22 cellular contexts compared by ENCODE assay signal in genomic region chr2:49837894-49838293, GRCh38.
"Had no signal": no experiment of that assay in that cellular context is flagged by ENCODE, and none has a peak within 500 bp of the region (broad histone marks: within the 10 kb centered on the region; RNA-seq: fewer than 3 reads in every experiment).

No MANE protein-coding gene starts in this region.

- H3K4me1 ChIP-seq: SJSA1 had no signal

- ATAC-seq: activated CD4-positive, CD25-positive, alpha-beta regulatory T cell treated with anti-CD3 and anti-CD28 coated beads, Interleukin-2, amount 50 U/mL, for 24 hours; activated CD8-positive, alpha-beta T cell treated with anti-CD3 and anti-CD28 coated beads for 36 hours; activated T-cell treated with anti-CD3 and anti-CD28 coated beads, Interleukin-2, amount 50 U/mL, for 72 hours had no signal

- H3K36me3 ChIP-seq: brain microvascular endothelial cell, MG63, SJSA1 had no signal

- H3K4me3 ChIP-seq: MG63, SJSA1 had no signal

- H3K9me3 Mint-ChIP-seq: activated CD8-positive, alpha-beta T cell treated with anti-CD3 and anti-CD28 coated beads for 36 hours; activated naive CD4-positive, alpha-beta T cell treated with anti-CD3 and anti-CD28 coated beads, Interleukin-2, amount 10 ng/mL, durations not matched to agents 7 days and 5 days; activated T-helper 2 cell treated with anti-CD3 and anti-CD28 coated beads, Interferon-gamma antibody, Interleukin-2, Interleukin-4, amounts not matched to agents 10 μg/mL and 5 μg/mL and 100 μg/mL, durations not matched to agents 14 hours and 24 hours and 36 hours; T-helper 1 cell treated with Interleukin-12 subunit alpha and Interleukin-12 subunit beta and Interleukin-4 antibody, amounts not matched to agents 30 μg/mL and 1 μg/mL, for 36 hours had no signal

- H3K4me3 Mint-ChIP-seq: activated CD8-positive, alpha-beta T cell treated with anti-CD3 and anti-CD28 coated beads for 36 hours; activated naive CD4-positive, alpha-beta T cell treated with anti-CD3 and anti-CD28 coated beads, Interleukin-2, amount 10 ng/mL, durations not matched to agents 7 days and 5 days; activated naive CD8-positive, alpha-beta T cell treated with anti-CD3 and anti-CD28 coated beads for 36 hours; activated T-cell treated with anti-CD3 and anti-CD28 coated beads, Interleukin-2, amount 50 U/mL, for 72 hours; T-helper 1 cell treated with Interleukin-12 subunit alpha and Interleukin-12 subunit beta and Interleukin-4 antibody, amounts not matched to agents 30 μg/mL and 1 μg/mL, for 36 hours had no signal

- H3K27me3 ChIP-seq: brain microvascular endothelial cell, MG63, SJSA1 had no signal

- H3K27ac Mint-ChIP-seq: activated CD8-positive, alpha-beta T cell treated with anti-CD3 and anti-CD28 coated beads for 36 hours; activated naive CD4-positive, alpha-beta T cell treated with anti-CD3 and anti-CD28 coated beads, Interleukin-2, amount 10 ng/mL, durations not matched to agents 7 days and 5 days; activated naive CD8-positive, alpha-beta T cell treated with anti-CD3 and anti-CD28 coated beads for 36 hours; activated T-cell treated with anti-CD3 and anti-CD28 coated beads, Interleukin-2, amount 50 U/mL, for 72 hours; activated T-helper 2 cell treated with anti-CD3 and anti-CD28 coated beads, Interferon-gamma antibody, Interleukin-2, Interleukin-4, amounts not matched to agents 10 μg/mL and 5 μg/mL and 100 μg/mL, durations not matched to agents 14 hours and 24 hours and 36 hours; T-helper 1 cell treated with Interleukin-12 subunit alpha and Interleukin-12 subunit beta and Interleukin-4 antibody, amounts not matched to agents 30 μg/mL and 1 μg/mL, for 36 hours had no signal

- H3K36me3 Mint-ChIP-seq: activated naive CD4-positive, alpha-beta T cell treated with anti-CD3 and anti-CD28 coated beads, Interleukin-2, amount 10 ng/mL, durations not matched to agents 7 days and 5 days; activated naive CD8-positive, alpha-beta T cell treated with anti-CD3 and anti-CD28 coated beads for 36 hours had no signal

- H3K4me1 Mint-ChIP-seq: activated naive CD4-positive, alpha-beta T cell treated with anti-CD3 and anti-CD28 coated beads, Interleukin-2, amount 10 ng/mL, durations not matched to agents 7 days and 5 days; activated naive CD8-positive, alpha-beta T cell treated with anti-CD3 and anti-CD28 coated beads for 36 hours had no signal

- H3K27me3 Mint-ChIP-seq: activated CD8-positive, alpha-beta T cell treated with anti-CD3 and anti-CD28 coated beads for 36 hours; activated naive CD4-positive, alpha-beta T cell treated with anti-CD3 and anti-CD28 coated beads, Interleukin-2, amount 10 ng/mL, durations not matched to agents 7 days and 5 days; activated naive CD8-positive, alpha-beta T cell treated with anti-CD3 and anti-CD28 coated beads for 36 hours had no signal

- H3K9me3 ChIP-seq: MG63, SJSA1 had no signal

- DNase-seq: activated CD4-positive, alpha-beta T cell treated with anti-CD3 and anti-CD28 coated beads for 4 hours; activated CD8-positive, alpha-beta memory T cell treated with anti-CD3 and anti-CD28 coated beads, Interleukin-2, amount 50 U/mL, for 4 hours; activated CD8-positive, alpha-beta T cell treated with anti-CD3 and anti-CD28 coated beads for 36 hours; activated gamma-delta T cell treated with Interleukin-2 at 50 U/mL for 16 hours; activated naive CD4-positive, alpha-beta T cell treated with anti-CD3 and anti-CD28 coated beads, Interleukin-2, amount 10 ng/mL, durations not matched to agents 7 days and 5 days; activated naive CD8-positive, alpha-beta T cell treated with anti-CD3 and anti-CD28 coated beads for 36 hours; activated T-cell treated with anti-CD3 and anti-CD28 coated beads, Interleukin-2, amount 50 U/mL, for 72 hours; brain microvascular endothelial cell; MG63; MV-4-11; NCI-H1092 treated with DMSO at 0.1 percent for 48 hours; NCI-H1417 treated with DMSO at 0.1 percent for 48 hours; NCI-H187; NCI-H2081 treated with DMSO at 0.1 percent for 48 hours; NCI-H226; NCI-H526; NCI-H774; SHP77 had no signal

- H3K27ac ChIP-seq: brain microvascular endothelial cell, SJSA1 had no signal
